Comparison of ENCODE assay signal across 18 cellular contexts in the genomic region with DNA sequence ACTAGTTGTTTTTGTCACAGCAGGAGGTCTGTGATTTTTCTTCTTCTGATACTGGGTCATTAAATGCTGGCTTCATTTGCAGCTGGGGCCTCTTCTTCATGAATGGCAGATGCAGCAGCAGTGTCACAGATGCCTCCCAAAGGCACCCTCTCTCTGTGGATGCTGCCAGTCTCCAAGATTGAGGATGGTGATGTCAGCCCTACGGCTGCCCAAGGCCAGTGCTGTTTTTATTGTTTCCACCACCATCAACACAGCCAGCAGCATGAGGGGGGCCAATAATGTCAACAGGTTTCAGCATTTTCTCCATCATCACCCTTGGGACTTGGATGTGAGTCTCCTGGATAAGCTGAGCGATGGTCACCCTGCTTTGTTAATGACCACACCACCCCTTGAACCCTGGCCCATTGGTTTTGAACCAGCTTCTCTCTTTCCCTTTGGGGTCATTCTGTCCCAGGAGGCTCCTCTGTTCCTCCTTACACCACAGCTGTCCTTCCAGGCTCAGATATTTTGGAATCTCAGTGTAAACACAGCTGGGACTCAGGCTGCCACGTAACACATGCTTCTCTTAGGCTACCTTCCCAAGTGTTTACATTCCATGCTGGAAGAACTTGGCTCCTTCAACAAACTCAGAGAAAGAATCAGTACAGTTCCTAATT.
A peak's percentile ranks its signal among the peaks of the same experiment; 100 is the strongest.
DNase-seq lines count a peak whose midpoint lies in the region; ATAC-seq and TF ChIP-seq lines count a peak whose summit lies in the region.
"Had no signal": no experiment of that assay in that cellular context is flagged by ENCODE, and none has a peak within 500 bp of the region (broad histone marks: within the 10 kb centered on the region; RNA-seq: fewer than 3 reads in every experiment).

No MANE protein-coding gene starts in this region.

- H3K9me3 ChIP-seq in endodermal cell (ENCODE audit: control insufficient read depth, low read length): peaks cover 18% of the 10 kb centered on the region
- H3K9me3 ChIP-seq in left lung: no peaks in the 10 kb centered on the region
- H3K9me3 ChIP-seq in PC-9 (ENCODE audit: insufficient read depth, low read depth): no peaks in the 10 kb centered on the region
- H3K9me3 ChIP-seq: colonic mucosa, mucosa of descending colon had no signal

- TF ChIP-seq CTCF in LNCaP clone FGC (IDR thresholded peaks at IDR 0.05; ENCODE audit: control insufficient read depth, extremely low read depth, insufficient read depth): no peak
- TF ChIP-seq CTCF in endodermal cell (conservative IDR thresholded peaks at IDR 0.05): no peak
- no peak for TF ChIP-seq CTCF in left lung (IDR thresholded peaks at IDR 0.05)
- no peak for TF ChIP-seq CTCF in PC-9 (conservative IDR thresholded peaks at IDR 0.05)

- no peaks in the 10 kb centered on the region for H3K9me2 ChIP-seq in PC-9 (ENCODE audit: insufficient read depth)

- H3K27me3 ChIP-seq in endodermal cell (ENCODE audit: control insufficient read depth, insufficient read depth, low read length, poor library complexity, severe bottlenecking) (no peaks in the 10 kb centered on the region), left lung (no peaks in the 10 kb centered on the region), PC-9 (ENCODE audit: insufficient read depth, low read depth) (no peaks in the 10 kb centered on the region)
- H3K27me3 ChIP-seq: colonic mucosa had no signal

- no peaks in the 10 kb centered on the region for H3F3A ChIP-seq in PC-9 (ENCODE audit: insufficient read depth, low read depth)

- H3K4me2 ChIP-seq in PC-9: no peak overlapping the region

- WGBS in endodermal cell (ENCODE audit: insufficient coverage in 1 of 2, insufficient read length in 1 of 2), 2 experiments: 87 to 95% methylated on average over 3 of the region's 3 CpGs

- H3K79me2 ChIP-seq in PC-9 (ENCODE audit: low read depth): no peaks in the 10 kb centered on the region

- H3K27me3 Mint-ChIP-seq in endodermal cell (ENCODE audit: insufficient read depth): peaks cover 2% of the 10 kb centered on the region

- no peak overlapping the region for H3K27ac Mint-ChIP-seq in endodermal cell
- H3K27ac Mint-ChIP-seq: activated CD8-positive, alpha-beta T cell treated with anti-CD3 and anti-CD28 coated beads, Interleukin-2, amount 10 ng/mL, durations not matched to agents 7 days and 5 days had no signal

- intact Hi-C loops in left lung (cut with DNase I) (no loop called here), PC-9 (cut with micrococcal nuclease; ENCODE audit: unreplicated experiment) (loop anchor here (5.0 to 10.0 kb wide), 2 partner anchors 153 to 1000 kb away; a partner anchor contains a TSS)

- H3K4me1 Mint-ChIP-seq in endodermal cell: peaks cover 2% of the 10 kb centered on the region

- no peak overlapping the region for H3K4me3 ChIP-seq in LNCaP clone FGC (ENCODE audit: low read depth, low read length)
- no peak overlapping the region for H3K4me3 ChIP-seq in endodermal cell (ENCODE audit: low read length)
- H3K4me3 ChIP-seq in left lung: no peak overlapping the region
- H3K4me3 ChIP-seq in PC-9: no peak overlapping the region
- H3K4me3 ChIP-seq: colonic mucosa, mucosa of descending colon, skin epidermis had no signal

- H2AFZ ChIP-seq in PC-9: no peak overlapping the region

- H3K36me3 ChIP-seq in endodermal cell (ENCODE audit: control insufficient read depth, insufficient read depth, low read length) (no peaks in the 10 kb centered on the region), left lung (no peaks in the 10 kb centered on the region), PC-9 (ENCODE audit: low read depth) (no peaks in the 10 kb centered on the region)
- H3K36me3 ChIP-seq: colonic mucosa had no signal

- no peak overlapping the region for H3K9ac ChIP-seq in endodermal cell (ENCODE audit: extremely low read depth, low read length, poor library complexity, severe bottlenecking)

- DNase-seq in LNCaP clone FGC (ENCODE audit: low read depth) (peak; percentile 33), endodermal cell (no peak), left lung (no peak), NCI-H69 (lab: John Stamatoyannopoulos, UW) (no peak), NCI-H1694 treated with DMSO at 0.1 percent for 48 hours (lab: John Stamatoyannopoulos, UW) (no peak), NCI-H1436 treated with DMSO at 0.1 percent for 48 hours (lab: John Stamatoyannopoulos, UW) (no peak), PC-9 (no peak)
- DNase-seq: activated CD8-positive, alpha-beta T cell treated with anti-CD3 and anti-CD28 coated beads, Interleukin-2, amount 10 ng/mL, durations not matched to agents 7 days and 5 days; colonic mucosa; DMS153; kidney glomerular epithelial cell; mucosa of descending colon; NCI-H1092 treated with DMSO at 0.1 percent for 48 hours; NCI-H2171 treated with DMSO at 0.1 percent for 48 hours; trophoblast cell had no signal

- no peaks in the 10 kb centered on the region for H4K20me1 ChIP-seq in PC-9 (ENCODE audit: insufficient read depth)

- H3K36me3 Mint-ChIP-seq in endodermal cell (ENCODE audit: low read depth): peaks cover 10% of the 10 kb centered on the region

- POLR2A ChIA-PET in PC-9 (lab: Charles Lee; ENCODE audit: unreplicated experiment): interaction anchor here (0.6 kb wide), 1 partner anchor 282 kb away, joined by 3 read pairs; no protein-coding TSS in a partner anchor

- no TSS peak for BruUV-seq in PC-9 (replicated peaks; lab: Mats Ljungman, UMichigan)

- CTCF ChIA-PET in PC-9 (lab: Charles Lee): interaction anchor here (0.6 to 1.1 kb wide), 2 partner anchors 116 to 354 kb away, joined by 3 to 9 read pairs; a partner anchor contains a TSS

- H3K27ac ChIP-seq in endodermal cell (ENCODE audit: low read depth, low read length) (peak overlapping the region; percentile 16), left lung (no peak overlapping the region), temporal lobe (ENCODE audit: low read depth, low read length) (peak overlapping the region; percentile 99), PC-9 (no peak overlapping the region)
- H3K27ac ChIP-seq: colonic mucosa, skin epidermis, VCaP had no signal

- peaks cover 4% of the 10 kb centered on the region for H3K4me1 ChIP-seq in endodermal cell (ENCODE audit: control insufficient read depth, insufficient read depth, low read length)
- H3K4me1 ChIP-seq in left lung: peaks cover 2 to 7% of the 10 kb centered on the region in 2 donors
- no peaks in the 10 kb centered on the region for H3K4me1 ChIP-seq in PC-9 (replicated peaks; ENCODE audit: insufficient read depth)
- H3K4me1 ChIP-seq: colonic mucosa had no signal

- no peak overlapping the region for H3K4me3 Mint-ChIP-seq in endodermal cell
- H3K4me3 Mint-ChIP-seq: activated CD8-positive, alpha-beta T cell treated with anti-CD3 and anti-CD28 coated beads, Interleukin-2, amount 10 ng/mL, durations not matched to agents 7 days and 5 days had no signal

- H3K9me3 Mint-ChIP-seq in endodermal cell: peaks cover 10% of the 10 kb centered on the region

- peak; percentile 84 for ATAC-seq in left lung
- ATAC-seq: activated CD8-positive, alpha-beta T cell treated with anti-CD3 and anti-CD28 coated beads, Interleukin-2, amount 10 ng/mL, durations not matched to agents 7 days and 5 days; mucosa of descending colon had no signal

Comparison
In these comparisons a context has a peak if more than half of its experiments do, and no peak if none do; other contexts are left out.
1. H3K27ac ChIP-seq: peak in endodermal cell (single experiment) and temporal lobe (single experiment); none in left lung (0 of 2) and PC-9 (single experiment).